ENCODE assay signal across 24 cellular contexts in the genomic region with DNA sequence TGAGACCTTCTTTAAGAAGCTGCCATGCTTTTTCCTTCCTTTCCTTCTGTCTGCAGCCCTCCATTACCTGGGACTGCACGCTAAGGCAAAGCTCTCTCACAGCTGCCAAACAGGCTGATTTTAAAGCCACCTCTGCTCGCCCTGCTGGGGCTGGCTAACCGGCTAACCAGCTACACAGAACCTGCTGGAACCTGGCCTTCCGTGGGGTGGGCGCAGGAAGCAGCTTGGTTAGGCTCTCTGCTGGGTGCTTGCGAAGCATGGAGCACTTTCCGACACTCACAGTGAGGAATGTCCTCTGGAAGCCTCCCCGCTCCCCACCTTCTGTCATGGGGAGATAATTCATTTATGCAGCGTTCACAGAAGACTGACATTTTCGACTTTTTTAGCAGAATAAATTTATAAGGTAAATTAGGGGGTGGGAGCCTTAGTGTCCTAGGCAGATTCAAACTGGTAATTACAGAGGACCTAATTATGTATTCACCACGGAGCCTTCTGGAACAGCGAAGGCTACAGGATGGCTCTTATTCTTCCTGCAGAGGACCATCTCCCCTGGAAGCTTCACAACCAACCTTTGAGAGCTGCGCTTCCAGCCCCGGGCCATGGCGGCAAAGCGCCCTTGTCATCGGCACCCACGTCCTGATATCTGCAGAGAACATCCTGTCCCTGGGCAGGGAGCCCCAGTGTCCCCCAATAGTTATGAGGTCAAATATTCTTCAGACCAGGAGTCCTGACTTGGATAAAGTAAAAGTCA. TPM values are rescaled to one million over a fixed set of nuclear protein-coding genes. Genes with fewer than 3 reads are reported as not detected.
A peak's percentile ranks its signal among the peaks of the same experiment; 100 is the strongest.
DNase-seq lines count a peak whose midpoint lies in the region; ATAC-seq, FAIRE-seq and TF ChIP-seq lines count a peak whose summit lies in the region.
"Had no signal": no experiment of that assay in that cellular context is flagged by ENCODE, and none has a peak within 500 bp of the region (broad histone marks: within the 10 kb centered on the region; RNA-seq: fewer than 3 reads in every experiment).

No MANE protein-coding gene starts in this region.

- TF ChIP-seq CTCF in GM23338 (conservative IDR thresholded peaks at IDR 0.05; ENCODE audit: low read depth in 2 of 2), result no peak
- TF ChIP-seq CTCF in osteoblast (IDR thresholded peaks at IDR 0.05; ENCODE audit: extremely low read depth, low read depth, low read length), result no peak

- H3K79me2 ChIP-seq in GM23338 (replicated peaks; ENCODE audit: insufficient read depth) (no peaks in the 10 kb centered on the region), osteoblast (ENCODE audit: insufficient read depth, low read length) (no peaks in the 10 kb centered on the region)

- no peaks in the 10 kb centered on the region for H3K27me3 ChIP-seq in GM23338 (ENCODE audit: insufficient read depth)
- H3K27me3 ChIP-seq in osteoblast (ENCODE audit: insufficient read depth, low read length), result no peaks in the 10 kb centered on the region
- H3K27me3 ChIP-seq: BLaER1, Peyer's patch had no signal

- DNase-seq in GM23338 (ENCODE audit: low spot score) (peak; percentile 30), islet precursor cell (peak; percentile 50), osteoblast (ENCODE audit: insufficient read length, low spot score, missing footprints) (peak; percentile 10), urothelium cell line (ENCODE audit: low spot score) (no peak), erythroblast (lab: John Stamatoyannopoulos, UW) (no peak), Kasumi-1 (lab: John Stamatoyannopoulos, UW) (no peak)
- DNase-seq in central memory CD8-positive, alpha-beta T cell (ENCODE audit: low spot score in 2 of 2), result no peak
- DNase-seq in effector CD8-positive, alpha-beta T cell (lab: John Stamatoyannopoulos, UW), result no peak
- DNase-seq: CD4-positive, alpha-beta T cell; COR-L47; DMS79 treated with DMSO at 0.1 percent for 48 hours; GOT3; IMR-90; NCI-H1694; NCI-H2081; NCI-H2171; NCI-H526; Peyer's patch had no signal

- H3K27me3 Mint-ChIP-seq in GM23338 (ENCODE audit: insufficient read depth, low read depth, poor library complexity), result no peaks in the 10 kb centered on the region
- H3K27me3 Mint-ChIP-seq in central memory CD8-positive, alpha-beta T cell, result no peaks in the 10 kb centered on the region

- no peak overlapping the region for H3K27ac ChIP-seq in GM23338 (ENCODE audit: low read depth)
- no peak overlapping the region for H3K27ac ChIP-seq in osteoblast (ENCODE audit: low read depth, low read length)
- H3K27ac ChIP-seq: BLaER1, KMS-11, Peyer's patch had no signal

- H3F3A ChIP-seq in GM23338 (replicated peaks; ENCODE audit: low read depth), result no peaks in the 10 kb centered on the region

- H3K36me3 Mint-ChIP-seq in GM23338 (ENCODE audit: low read depth), result no peaks in the 10 kb centered on the region
- H3K36me3 Mint-ChIP-seq in central memory CD8-positive, alpha-beta T cell (ENCODE audit: insufficient read depth), result peaks cover 12% of the 10 kb centered on the region

- H2AFZ ChIP-seq in GM23338, result peak overlapping the region; percentile 88
- no peak overlapping the region for H2AFZ ChIP-seq in osteoblast (ENCODE audit: low read length)

- no peaks in the 10 kb centered on the region for H3K9me3 ChIP-seq in osteoblast (ENCODE audit: low read depth, low read length)
- H3K9me3 ChIP-seq: BLaER1, Peyer's patch had no signal

- peak; percentile 53 for ATAC-seq in GM23338
- no peak for ATAC-seq in central memory CD8-positive, alpha-beta T cell (replicated peaks; ENCODE audit: extremely low read depth, poor library complexity, severe bottlenecking)

- no peak overlapping the region for H3K4me3 Mint-ChIP-seq in GM23338
- peak overlapping the region; percentile 76 for H3K4me3 Mint-ChIP-seq in central memory CD8-positive, alpha-beta T cell
- H3K4me3 Mint-ChIP-seq: CD4-positive, alpha-beta T cell had no signal

- no peaks in the 10 kb centered on the region for H3K9me2 ChIP-seq in GM23338 (ENCODE audit: insufficient read depth)

- peaks cover 14% of the 10 kb centered on the region; the same call in 1 of the 3 replicates for H3K4me1 Mint-ChIP-seq in GM23338
- peaks cover 49% of the 10 kb centered on the region for H3K4me1 Mint-ChIP-seq in central memory CD8-positive, alpha-beta T cell

- H3K36me3 ChIP-seq in GM23338 (ENCODE audit: insufficient read depth) (no peaks in the 10 kb centered on the region), osteoblast (ENCODE audit: insufficient read depth, low read length) (no peaks in the 10 kb centered on the region)
- H3K36me3 ChIP-seq: BLaER1, Peyer's patch had no signal

- H3K4me2 ChIP-seq in GM23338, result 0 out of 2 replicates have a peak overlapping the region, but pooled peaks have one; percentile 32
- no peak overlapping the region for H3K4me2 ChIP-seq in osteoblast (ENCODE audit: insufficient read depth, low read length)
- H3K4me2 ChIP-seq: BLaER1, KMS-11 had no signal

- no peak for TF ChIP-seq POLR2A in erythroblast (IDR thresholded peaks at IDR 0.05; ENCODE audit: low read length)

- H3K27ac Mint-ChIP-seq in GM23338, result no peak overlapping the region
- H3K27ac Mint-ChIP-seq in central memory CD8-positive, alpha-beta T cell (ENCODE audit: low read depth), result peak overlapping the region; percentile 94
- H3K27ac Mint-ChIP-seq: CD4-positive, alpha-beta T cell had no signal

- FAIRE-seq in urothelium cell line (lab: Jason Lieb, UNC), result no peak
- FAIRE-seq: GM12891, GM18507, HTR-8/SVneo had no signal

- H3K4me1 ChIP-seq in GM23338 (ENCODE audit: insufficient read depth), result peaks cover 4% of the 10 kb centered on the region
- no peaks in the 10 kb centered on the region for H3K4me1 ChIP-seq in osteoblast (ENCODE audit: insufficient read depth, low read length)
- H3K4me1 ChIP-seq: BLaER1, Peyer's patch had no signal

- H4K20me1 ChIP-seq in GM23338 (replicated peaks; ENCODE audit: insufficient read depth), result no peaks in the 10 kb centered on the region
- H4K20me1 ChIP-seq in osteoblast (ENCODE audit: insufficient read depth, low read length), result no peaks in the 10 kb centered on the region
- H4K20me1 ChIP-seq: BLaER1 had no signal

- no peaks in the 10 kb centered on the region for H3K9me3 Mint-ChIP-seq in GM23338
- no peaks in the 10 kb centered on the region for H3K9me3 Mint-ChIP-seq in central memory CD8-positive, alpha-beta T cell
- H3K9me3 Mint-ChIP-seq: CD4-positive, alpha-beta T cell had no signal

- H3K4me3 ChIP-seq in GM23338 (no peak overlapping the region), osteoblast (ENCODE audit: insufficient read depth, low read length) (no peak overlapping the region)
- H3K4me3 ChIP-seq: BLaER1, Peyer's patch had no signal

TF ChIP-seq in GM23338, 12 proteins besides CTCF, POLR2A, EP300 and RAD21 (continues in another document):
- TF ChIP-seq EZH2phosphoT487 (IDR thresholded peaks at IDR 0.05; ENCODE audit: unreplicated experiment), result no peak
- TF ChIP-seq CREB1 (CRISPR knock-in tag; IDR thresholded peaks at IDR 0.05; ENCODE audit: low read depth), result no peak
- TF ChIP-seq, protein P1, sequence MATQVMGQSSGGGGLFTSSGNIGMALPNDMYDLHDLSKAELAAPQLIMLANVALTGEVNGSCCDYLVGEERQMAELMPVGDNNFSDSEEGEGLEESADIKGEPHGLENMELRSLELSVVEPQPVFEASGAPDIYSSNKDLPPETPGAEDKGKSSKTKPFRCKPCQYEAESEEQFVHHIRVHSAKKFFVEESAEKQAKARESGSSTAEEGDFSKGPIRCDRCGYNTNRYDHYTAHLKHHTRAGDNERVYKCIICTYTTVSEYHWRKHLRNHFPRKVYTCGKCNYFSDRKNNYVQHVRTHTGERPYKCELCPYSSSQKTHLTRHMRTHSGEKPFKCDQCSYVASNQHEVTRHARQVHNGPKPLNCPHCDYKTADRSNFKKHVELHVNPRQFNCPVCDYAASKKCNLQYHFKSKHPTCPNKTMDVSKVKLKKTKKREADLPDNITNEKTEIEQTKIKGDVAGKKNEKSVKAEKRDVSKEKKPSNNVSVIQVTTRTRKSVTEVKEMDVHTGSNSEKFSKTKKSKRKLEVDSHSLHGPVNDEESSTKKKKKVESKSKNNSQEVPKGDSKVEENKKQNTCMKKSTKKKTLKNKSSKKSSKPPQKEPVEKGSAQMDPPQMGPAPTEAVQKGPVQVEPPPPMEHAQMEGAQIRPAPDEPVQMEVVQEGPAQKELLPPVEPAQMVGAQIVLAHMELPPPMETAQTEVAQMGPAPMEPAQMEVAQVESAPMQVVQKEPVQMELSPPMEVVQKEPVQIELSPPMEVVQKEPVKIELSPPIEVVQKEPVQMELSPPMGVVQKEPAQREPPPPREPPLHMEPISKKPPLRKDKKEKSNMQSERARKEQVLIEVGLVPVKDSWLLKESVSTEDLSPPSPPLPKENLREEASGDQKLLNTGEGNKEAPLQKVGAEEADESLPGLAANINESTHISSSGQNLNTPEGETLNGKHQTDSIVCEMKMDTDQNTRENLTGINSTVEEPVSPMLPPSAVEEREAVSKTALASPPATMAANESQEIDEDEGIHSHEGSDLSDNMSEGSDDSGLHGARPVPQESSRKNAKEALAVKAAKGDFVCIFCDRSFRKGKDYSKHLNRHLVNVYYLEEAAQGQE (IDR thresholded peaks at IDR 0.05; ENCODE audit: unreplicated experiment), result no peak
- no peak for TF ChIP-seq POLR2AphosphoS5 (IDR thresholded peaks at IDR 0.05; ENCODE audit: low read depth)
- TF ChIP-seq EZH2 (IDR thresholded peaks at IDR 0.05; ENCODE audit: low read depth, unreplicated experiment), result no peak
- TF ChIP-seq NANOG (IDR thresholded peaks at IDR 0.05; ENCODE audit: borderline replicate concordance), result no peak
- no peak for TF ChIP-seq STAT1 (IDR thresholded peaks at IDR 0.05; ENCODE audit: unreplicated experiment)
- TF ChIP-seq ZNF331 (CRISPR knock-in tag; IDR thresholded peaks at IDR 0.05; ENCODE audit: low read depth), result no peak
- TF ChIP-seq ZNF114 (CRISPR knock-in tag; IDR thresholded peaks at IDR 0.05), result no peak

RNA-seq across cellular contexts. Expression of gene BCL11B, which starts 12.4 kb away (rescaled TPM):
- 5.6 and 6.7 TPM in 2 replicates for total RNA-seq in GM23338 (2014; rRNA removed; shearing (Covaris generic))
- polyA plus RNA-seq in GM23338 (2016; fragmentation: Nextera tagmentation; extraction: Ambion mirVana), result 2.4 and 2.7 TPM in 2 replicates
- total RNA-seq in osteoblast, result 0.36 and 0.88 TPM in 2 replicates
- total RNA-seq: OCI-LY7 had no signal
- polyA plus RNA-seq: IMR-90 had no signal

Comparison
In these comparisons a context has a peak if more than half of its experiments do, and no peak if none do; other contexts are left out.
1. DNase-seq: peak in GM23338 (single experiment), islet precursor cell (single experiment) and osteoblast (single experiment); none in central memory CD8-positive, alpha-beta T cell (0 of 2), urothelium cell line (single experiment), erythroblast (0 of 2), effector CD8-positive, alpha-beta T cell (single experiment) and Kasumi-1 (0 of 2).